In genomic region chr1:159000070-159000409, GRCh38 we compare ENCODE assay signal across 11 cellular contexts. TPM values are rescaled to one million over a fixed set of nuclear protein-coding genes. Genes with fewer than 3 reads are reported as not detected.
DNase-seq lines count a peak whose midpoint lies in the region; ATAC-seq, FAIRE-seq and TF ChIP-seq lines count a peak whose summit lies in the region.
"Had no signal": no experiment of that assay in that cellular context is flagged by ENCODE, and none has a peak within 500 bp of the region (broad histone marks: within the 10 kb centered on the region; RNA-seq: fewer than 3 reads in every experiment).

No MANE protein-coding gene starts in this region.

- H3K4me3 ChIP-seq in AG04450 (ENCODE audit: low read depth, low read length) (peak overlapping the region; percentile 69), adipocyte (ENCODE audit: low read length) (peak overlapping the region; percentile 91), fibroblast of villous mesenchyme (ENCODE audit: low read depth, low read length) (peak overlapping the region; percentile 58), neuronal stem cell (ENCODE audit: low read length in 2 of 2) (peak overlapping the region; percentile 37 to 52)

- no peak overlapping the region for H4K8ac ChIP-seq in neuronal stem cell (ENCODE audit: low read depth, low read length)

- no peak overlapping the region for H2BK15ac ChIP-seq in neuronal stem cell (ENCODE audit: low read length)

- H3K23ac ChIP-seq in neuronal stem cell (ENCODE audit: low read depth, low read length, poor library complexity): no peak overlapping the region

- H3K9me3 ChIP-seq in AG04450 (ENCODE audit: control insufficient read depth, insufficient read depth, low read length): no peaks in the 10 kb centered on the region
- H3K9me3 ChIP-seq in adipocyte (ENCODE audit: control insufficient read depth, low read length): no peaks in the 10 kb centered on the region
- no peaks in the 10 kb centered on the region for H3K9me3 ChIP-seq in neuronal stem cell (replicated peaks in 1 of 2; ENCODE audit: control insufficient read depth in 2 of 2, insufficient read depth in 1 of 2, low read depth in 1 of 2, low read length in 2 of 2)

- no peaks in the 10 kb centered on the region for H3K79me1 ChIP-seq in neuronal stem cell (ENCODE audit: low read depth, low read length)

- CTCF ChIA-PET in AG04450 (lab: Charles Lee): interaction anchor here (0.7 to 2.0 kb wide), 6 partner anchors 9 to 797 kb away, joined by 3 to 6 read pairs (median 4); partner anchors contain the start of gene IFI16

- WGBS in neuronal stem cell (ENCODE audit: extremely low coverage in 2 of 2, insufficient read length in 2 of 2, insufficient replicate concordance in 1 of 2), 2 donors: no CpG with 5 or more reads among the region's 6 CpGs

- H3K4me1 ChIP-seq in adipocyte (ENCODE audit: control insufficient read depth, insufficient read depth, low read length): peaks cover 39% of the 10 kb centered on the region
- peaks cover 0 to 5% of the 10 kb centered on the region in 2 donors for H3K4me1 ChIP-seq in neuronal stem cell (ENCODE audit: control insufficient read depth in 2 of 2, insufficient read depth in 1 of 2, low read depth in 1 of 2, low read length in 2 of 2)

- H3K36me3 ChIP-seq in adipocyte (ENCODE audit: control insufficient read depth, insufficient read depth, low read length, severe bottlenecking) (no peaks in the 10 kb centered on the region), neuronal stem cell (replicated peaks in 1 of 2; ENCODE audit: control insufficient read depth in 2 of 2, insufficient read depth in 2 of 2, low read length in 2 of 2) (no peaks in the 10 kb centered on the region)

- H2BK5ac ChIP-seq in neuronal stem cell (ENCODE audit: low read length): no peak overlapping the region

- FAIRE-seq in GM12891 (lab: Jason Lieb, UNC): no peak
- FAIRE-seq: GM18507, TTC549 had no signal

- no peak overlapping the region for H2AK5ac ChIP-seq in neuronal stem cell (ENCODE audit: low read depth, low read length)

- ATAC-seq in GM21723 (IDR thresholded peaks at IDR 0.05; ENCODE audit: unreplicated experiment) (no peak), HG03439 (IDR thresholded peaks at IDR 0.05; ENCODE audit: unreplicated experiment) (no peak)

- no peak overlapping the region for H3K4ac ChIP-seq in neuronal stem cell (ENCODE audit: low read length)

- POLR2A ChIA-PET in AG04450 (lab: Yijun Ruan, JAX): interaction anchor here (0.5 to 1.3 kb wide), 4 partner anchors 10 to 853 kb away, joined by 3 to 12 read pairs (median 4); partner anchors contain the start of gene IFI16

- no peak overlapping the region for H4K91ac ChIP-seq in neuronal stem cell (ENCODE audit: low read depth, low read length, poor library complexity)

- H3K27me3 ChIP-seq in AG04450 (ENCODE audit: control insufficient read depth, insufficient read depth, low read length) (no peaks in the 10 kb centered on the region), adipocyte (replicated peaks; ENCODE audit: control insufficient read depth, insufficient read depth, low read length) (no peaks in the 10 kb centered on the region), neuronal stem cell (ENCODE audit: control insufficient read depth in 3 of 3, insufficient read depth in 3 of 3, low read depth in 1 of 3, low read length in 3 of 3) (no peaks in the 10 kb centered on the region)

- H2BK12ac ChIP-seq in neuronal stem cell (ENCODE audit: low read length): no peak overlapping the region

- DNase-seq in AG04450 (ENCODE audit: low read depth, low spot score) (no peak), adipocyte (ENCODE audit: low read depth) (peak; percentile 73), fibroblast of villous mesenchyme (ENCODE audit: low read depth) (no peak), neuronal stem cell (ENCODE audit: low spot score) (no peak), DMS53 treated with DMSO at 0.1 percent for 48 hours (lab: John Stamatoyannopoulos, UW; ENCODE audit: unreplicated experiment) (no peak), GM12891 (ENCODE audit: insufficient read length, low spot score) (no peak)
- DNase-seq: CD4-positive, alpha-beta memory T cell had no signal

- TF ChIP-seq CTCF in AG04450 (IDR thresholded peaks at IDR 0.05; ENCODE audit: low read depth, low read length) (no peak), fibroblast of villous mesenchyme (IDR thresholded peaks at IDR 0.05; ENCODE audit: insufficient read depth, low read depth, low read length) (no peak)

- H3K18ac ChIP-seq in neuronal stem cell (ENCODE audit: low read length): no peak overlapping the region

- H3K27ac ChIP-seq in AG04450 (ENCODE audit: low read depth, low read length) (peak overlapping the region; percentile 93), neuronal stem cell (replicated peaks; ENCODE audit: low read length) (peak overlapping the region; percentile 48)

- peak overlapping the region; percentile 56 for H3K4me2 ChIP-seq in neuronal stem cell (ENCODE audit: insufficient read depth, low read length, poor library complexity, severe bottlenecking)

- no peak overlapping the region for H3K14ac ChIP-seq in neuronal stem cell (ENCODE audit: low read length)

- no peak overlapping the region for H2BK120ac ChIP-seq in neuronal stem cell (ENCODE audit: low read depth, low read length)

- H3K9ac ChIP-seq in adipocyte (ENCODE audit: low read length): peak overlapping the region; percentile 94
- no peak overlapping the region for H3K9ac ChIP-seq in neuronal stem cell (ENCODE audit: low read depth, low read length, poor library complexity)

- peak overlapping the region; percentile 79 for H2AFZ ChIP-seq in neuronal stem cell (ENCODE audit: low read length)

- TF ChIP-seq POLR2A in GM12891 (IDR thresholded peaks at IDR 0.05; ENCODE audit: low read depth, low read length): no peak

TF ChIP-seq in GM12891, 5 proteins besides CTCF, POLR2A, EP300 and RAD21:
- TF ChIP-seq POLR2AphosphoS5 (IDR thresholded peaks at IDR 0.05; ENCODE audit: low read depth, low read length): no peak
- TF ChIP-seq POU2F2 (IDR thresholded peaks at IDR 0.05; ENCODE audit: low read depth, low read length): no peak
- TF ChIP-seq PAX5 (IDR thresholded peaks at IDR 0.05; ENCODE audit: insufficient read depth, low read length, severe bottlenecking): no peak
- TF ChIP-seq SPI1 (IDR thresholded peaks at IDR 0.05; ENCODE audit: low read depth, low read length): no peak
- TF ChIP-seq TAF1 (IDR thresholded peaks at IDR 0.05; ENCODE audit: low read depth, low read length): no peak
TF ChIP-seq in GM12891: peak in this region for 0.

RNA-seq across cellular contexts. Expression of gene IFI16, which starts 9.7 kb away (rescaled TPM):
- polyA plus RNA-seq in AG04450 (2011; rRNA removed): 134 and 179 TPM in 2 replicates
- 77.7 and 104 TPM in 2 replicates for polyA minus RNA-seq in AG04450 (2011; rRNA and poly(A)+ RNA removed)
- total RNA-seq in fibroblast of villous mesenchyme: 59.9 and 60.5 TPM in 2 replicates
- polyA plus RNA-seq in neuronal stem cell (2013, experiment 1 of 2): 7.6 TPM
- polyA plus RNA-seq in neuronal stem cell (2013, experiment 2 of 2): 8.2 TPM
- polyA plus RNA-seq in GM12891 (2012; ENCODE audit: low read depth, missing spikeins): 164 TPM
